In the genomic region with DNA sequence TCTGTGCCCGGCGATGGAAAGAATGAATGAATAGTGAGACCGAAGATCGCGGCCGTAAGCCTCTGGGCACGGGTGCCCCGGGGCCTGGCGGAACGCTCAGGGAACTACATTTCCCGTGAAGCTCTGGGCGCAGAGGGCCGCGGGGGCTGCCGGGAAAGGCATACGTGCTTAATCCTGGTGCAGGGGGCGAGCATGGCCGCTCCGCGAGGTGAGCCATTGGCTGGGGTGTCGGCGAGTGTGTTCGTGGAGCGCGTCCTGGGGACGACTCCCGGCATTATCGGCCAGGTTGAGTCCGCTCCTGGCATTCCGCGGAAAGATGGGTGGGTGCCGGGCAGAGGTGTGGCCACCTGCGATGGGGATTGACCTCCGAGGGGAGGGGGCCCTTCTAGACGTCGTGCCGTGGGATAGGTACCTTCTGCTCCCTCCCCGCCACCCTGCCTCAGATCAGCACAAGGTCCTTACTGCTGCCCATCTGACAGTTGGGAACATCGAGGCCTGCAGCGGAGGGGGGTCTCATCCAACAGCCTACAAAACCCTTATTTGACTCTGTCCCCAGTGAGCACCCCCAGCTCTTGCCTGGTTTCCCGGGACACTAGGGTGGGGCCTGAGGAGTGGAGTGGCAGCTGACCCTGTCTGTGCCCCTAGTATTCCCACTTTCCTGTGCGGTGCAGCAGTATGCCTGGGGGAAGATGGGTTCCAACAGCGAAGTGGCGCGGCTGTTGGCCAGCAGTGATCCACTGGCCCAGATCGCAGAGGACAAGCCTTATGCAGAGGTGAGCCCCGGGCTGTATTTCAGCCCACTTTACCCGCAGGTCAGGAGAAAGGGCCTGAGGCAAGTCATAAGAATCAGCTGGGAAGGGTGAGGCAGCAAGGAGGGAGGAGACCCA, we compare ENCODE assay signal across 8 cellular contexts. TPM values are rescaled to one million over a fixed set of nuclear protein-coding genes. Genes with fewer than 3 reads are reported as not detected.
DNase-seq lines count a peak whose midpoint lies in the region; TF ChIP-seq lines count a peak whose summit lies in the region.

A gene with protein sequence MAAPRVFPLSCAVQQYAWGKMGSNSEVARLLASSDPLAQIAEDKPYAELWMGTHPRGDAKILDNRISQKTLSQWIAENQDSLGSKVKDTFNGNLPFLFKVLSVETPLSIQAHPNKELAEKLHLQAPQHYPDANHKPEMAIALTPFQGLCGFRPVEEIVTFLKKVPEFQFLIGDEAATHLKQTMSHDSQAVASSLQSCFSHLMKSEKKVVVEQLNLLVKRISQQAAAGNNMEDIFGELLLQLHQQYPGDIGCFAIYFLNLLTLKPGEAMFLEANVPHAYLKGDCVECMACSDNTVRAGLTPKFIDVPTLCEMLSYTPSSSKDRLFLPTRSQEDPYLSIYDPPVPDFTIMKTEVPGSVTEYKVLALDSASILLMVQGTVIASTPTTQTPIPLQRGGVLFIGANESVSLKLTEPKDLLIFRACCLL (plus strand): TSS at position 161 of the 887 bp plus-strand sequence. CDS start 32 bp downstream, at position 193.

- peak within 1 kb of the TSS; percentile 85 for H3K27ac Mint-ChIP-seq in neural crest cell (ENCODE audit: unreplicated experiment)

- H3K4me1 ChIP-seq in GM23248 (ENCODE audit: insufficient read depth) (peaks cover 13% of the 10 kb centered on the region), stomach (peaks cover 12 to 53% (median 35%) of the 10 kb centered on the region in 4 donors)

- no peaks in the 10 kb centered on the region for H3K9me3 ChIP-seq in GM23248 (ENCODE audit: low read depth)
- H3K9me3 ChIP-seq in stomach: no peaks in the 10 kb centered on the region

- no peaks in the 10 kb centered on the region for H3K27me3 Mint-ChIP-seq in neural crest cell (ENCODE audit: low read depth)

- H3K4me3 ChIP-seq in GM23248 (peak within 1 kb of the TSS; percentile 93), foreskin fibroblast (ENCODE audit: low read depth in 1 of 2, low read length in 2 of 2) (peak within 1 kb of the TSS; percentile 65 to 98), stomach (peak within 1 kb of the TSS; percentile 75 to 93 (median 88))

- 1% methylated on average over 48 of the region's 48 CpGs for WGBS in GM23248 (ENCODE audit: low coverage in 1 of 2, low lambda C conversion rate in 2 of 2, missing lambda C conversion rate in 2 of 2), 2 experiments
- WGBS in stomach, 5 donors: 1 to 2% (median 2%) methylated on average over 24 to 48 of the region's 48 CpGs

- peaks cover 7% of the 10 kb centered on the region; the same call in 1 of the 2 replicates for H3F3A ChIP-seq in GM23248 (ENCODE audit: insufficient read depth)

- H4K20me1 ChIP-seq in GM23248 (ENCODE audit: insufficient read depth): no peaks in the 10 kb centered on the region

- peak within 1 kb of the TSS; percentile 95 for H2AFZ ChIP-seq in GM23248

- peaks cover 17% of the 10 kb centered on the region; the same call in 1 of the 2 replicates for H3K79me2 ChIP-seq in GM23248 (ENCODE audit: insufficient read depth)

- no peaks in the 10 kb centered on the region for H3K27me3 ChIP-seq in GM23248 (replicated peaks; ENCODE audit: insufficient read depth)
- no peaks in the 10 kb centered on the region for H3K27me3 ChIP-seq in stomach

- peak within 1 kb of the TSS; percentile 82 for H3K4me2 ChIP-seq in GM23248 (ENCODE audit: unreplicated experiment)

- peaks cover 4% of the 10 kb centered on the region for H3K36me3 Mint-ChIP-seq in neural crest cell (ENCODE audit: low read depth)

- TF ChIP-seq POLR2A in stomach (IDR thresholded peaks at IDR 0.05): peak in 1 of 4 donors; percentile 35

- H3K9me3 Mint-ChIP-seq in neural crest cell: no peaks in the 10 kb centered on the region

- intact Hi-C loops in stomach (cut with DNase I; ENCODE audit: low total_unique reads): loop anchor here (10.0 kb wide), 1 partner anchor 45 kb away; a partner anchor contains a TSS

- H3K36me3 ChIP-seq in GM23248 (ENCODE audit: low read depth): no peaks in the 10 kb centered on the region
- H3K36me3 ChIP-seq in stomach: peaks cover 8 to 26% (median 23%) of the 10 kb centered on the region in 4 donors

- TF ChIP-seq EP300 in stomach (IDR thresholded peaks at IDR 0.05): no peak

- TF ChIP-seq CTCF in foreskin fibroblast (IDR thresholded peaks at IDR 0.05; ENCODE audit: low read depth, low read length) (no peak), neural crest cell (conservative IDR thresholded peaks at IDR 0.05) (no peak), stomach (IDR thresholded peaks at IDR 0.05) (peak in 4 of 7 experiments; percentile 13 to 36 (median 24))

- H3K9me2 ChIP-seq in GM23248 (ENCODE audit: insufficient read depth): no peaks in the 10 kb centered on the region

- peaks cover 22% of the 10 kb centered on the region for H3K4me1 Mint-ChIP-seq in neural crest cell

- H3K9ac ChIP-seq in GM23248: peak within 1 kb of the TSS; percentile 90

- in situ Hi-C loops in GM23248 (cut with MboI) (no loop called here), SK-MEL-5 (cut with HindIII; ENCODE audit: low pct_unique_long_range_greater_than_20kb, low sequenced_read_pairs) (no loop called here)

- H3K4me3 Mint-ChIP-seq in neural crest cell: peak within 1 kb of the TSS; percentile 90

- DNase-seq in Daoy (ENCODE audit: low read depth) (peak; percentile 86), GM23248 (peak; percentile 95), M059J (ENCODE audit: low read depth) (peak; percentile 72), SK-MEL-5 (ENCODE audit: low read depth, low spot score) (peak; percentile 81), foreskin fibroblast (peak; percentile 77 to 94), neural crest cell (ENCODE audit: low read depth, low spot score) (peak; percentile 81), stomach (peak; percentile 87)
- peak; percentile 78 for DNase-seq in activated gamma-delta T cell treated with anti-CD3 and anti-CD28 coated beads, Interleukin-2, amount 50 U/mL, for 16 hours (ENCODE audit: low read depth)

- H3K27ac ChIP-seq in GM23248 (peak within 1 kb of the TSS; percentile 3; the same call in 1 of the 2 replicates), stomach (peak within 1 kb of the TSS; percentile 70 to 90 (median 81))

RNA-seq across cellular contexts. Expression of the gene that starts here (rescaled TPM):
- total RNA-seq in Daoy (2014; rRNA removed; shearing (Covaris generic)): 31.0 and 38.3 TPM in 2 replicates
- total RNA-seq in GM23248 (2014; rRNA removed; shearing (Covaris generic)): 79.0 and 85.2 TPM in 2 replicates
- 34.8 and 41.2 TPM in 2 replicates for polyA plus RNA-seq in GM23248 (2016; fragmentation: Nextera tagmentation; extraction: Ambion mirVana)
- 65.4 and 68.3 TPM in 2 replicates for total RNA-seq in M059J (2014; rRNA removed; shearing (Covaris generic))
- total RNA-seq in SK-MEL-5 (2014; rRNA removed; shearing (Covaris generic)): 70.2 and 93.5 TPM in 2 replicates
- polyA plus RNA-seq in SK-MEL-5 (2015; cell fraction: cytosol; rRNA removed): 40.0 and 62.0 TPM in 2 replicates
- 60.3 and 84.5 TPM in 2 replicates for polyA plus RNA-seq in SK-MEL-5 (2015; cell fraction: nucleus; rRNA removed)
- total RNA-seq in neural crest cell: 42.6 and 43.8 TPM in 2 replicates
- 10 to 100 TPM; 17.0 to 35.7 (median 20.4) TPM for total RNA-seq in stomach
- polyA plus RNA-seq in stomach: 10 to 100 TPM; 18.4 to 20.7 (median 20.3) TPM

Comparison
In these comparisons a context has a peak if more than half of its experiments do, and no peak if none do; other contexts are left out.
1. Peak in every context shown above with its lines: DNase-seq, H3K4me3 ChIP-seq and H3K27ac ChIP-seq.
2. CTCF ChIP-seq: peak in stomach (4 of 7); none in foreskin fibroblast (single experiment) and neural crest cell (single experiment).